In the genomic region with DNA sequence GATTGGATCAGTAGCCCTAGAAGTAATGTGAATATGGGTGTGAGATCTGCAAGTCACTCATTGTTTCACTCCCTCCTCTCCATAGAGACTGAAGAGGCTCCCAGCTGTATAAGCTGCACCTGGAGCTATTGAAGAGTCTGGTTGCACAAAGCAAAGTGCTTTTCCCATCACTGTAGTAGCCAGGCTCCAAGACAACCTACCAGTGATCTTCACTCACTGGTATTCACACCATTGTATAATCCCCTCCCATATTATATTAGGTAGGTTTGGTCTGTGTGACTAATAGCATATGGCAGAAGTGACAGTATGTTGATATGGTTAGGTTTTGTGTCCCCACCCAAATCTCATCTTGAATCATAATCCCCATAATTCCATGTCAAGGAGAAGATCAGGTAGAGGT, we compare ENCODE assay signal across 15 cellular contexts.
DNase-seq lines count a peak whose midpoint lies in the region; ATAC-seq and TF ChIP-seq lines count a peak whose summit lies in the region.
"Had no signal": no experiment of that assay in that cellular context is flagged by ENCODE, and none has a peak within 500 bp of the region (broad histone marks: within the 10 kb centered on the region; RNA-seq: fewer than 3 reads in every experiment).

No MANE protein-coding gene starts in this region.

- intact Hi-C loops in body of pancreas (cut with DNase I), result no loop called here

- no peaks in the 10 kb centered on the region for H3K9me3 ChIP-seq in body of pancreas
- H3K9me3 ChIP-seq: A549 had no signal

- H3K27ac ChIP-seq in foreskin keratinocyte (no peak overlapping the region), body of pancreas (no peak overlapping the region)
- H3K27ac ChIP-seq: A549, RWPE1 had no signal

- DNase-seq in NCI-H748 (lab: John Stamatoyannopoulos, UW; ENCODE audit: unreplicated experiment), result peak; percentile 24
- DNase-seq in NCI-H748 treated with DMSO at 0.1 percent for 48 hours (lab: John Stamatoyannopoulos, UW), result no peak
- DNase-seq in NCI-H187 treated with DMSO at 0.1 percent for 48 hours (lab: John Stamatoyannopoulos, UW), result peak; percentile 17
- peak; percentile 16 for DNase-seq in NCI-H345 treated with DMSO at 0.1 percent for 48 hours (lab: John Stamatoyannopoulos, UW; ENCODE audit: unreplicated experiment)
- peak; percentile 47 to 70 for DNase-seq in foreskin keratinocyte
- DNase-seq in body of pancreas, result no peak
- DNase-seq: DND-41; NCI-H2081 treated with DMSO at 0.1 percent for 48 hours; NCI-H524 treated with DMSO at 0.1 percent for 48 hours; NK-92 treated with Interleukin-12 subunit alpha and Interleukin-12 subunit beta, amount 100 ng/mL, for 24 hours had no signal

- peak; percentile 63 for ATAC-seq in foreskin keratinocyte
- no peak for ATAC-seq in body of pancreas
- no peak for ATAC-seq in HG03175 (IDR thresholded peaks at IDR 0.05; ENCODE audit: unreplicated experiment)
- ATAC-seq: A549, GM12878, SK-N-SH treated with all-trans-retinoic acid at 6 μM for 48 hours had no signal

- H3K4me1 ChIP-seq in foreskin keratinocyte (no peaks in the 10 kb centered on the region), body of pancreas (no peaks in the 10 kb centered on the region)
- H3K4me1 ChIP-seq: A549 had no signal

- H3K36me3 ChIP-seq in body of pancreas (replicated peaks in 1 of 2; ENCODE audit: insufficient read depth in 1 of 2, low read depth in 2 of 2), result no peaks in the 10 kb centered on the region

- no peak for TF ChIP-seq POLR2A in body of pancreas (IDR thresholded peaks at IDR 0.05)

- no peak overlapping the region for H3K4me3 ChIP-seq in body of pancreas
- H3K4me3 ChIP-seq: A549, GM12878 had no signal

- H3K27me3 ChIP-seq in foreskin keratinocyte (no peaks in the 10 kb centered on the region), body of pancreas (no peaks in the 10 kb centered on the region)

- TF ChIP-seq CTCF in foreskin keratinocyte (conservative IDR thresholded peaks at IDR 0.05) (no peak), body of pancreas (IDR thresholded peaks at IDR 0.05) (no peak)

Comparison
In these comparisons a context has a peak if more than half of its experiments do, and no peak if none do; other contexts are left out.
1. DNase-seq: peak in NCI-H748 (single experiment), NCI-H187 treated with DMSO at 0.1 percent for 48 hours (single experiment), NCI-H345 treated with DMSO at 0.1 percent for 48 hours (single experiment) and foreskin keratinocyte (2 of 2); none in NCI-H748 treated with DMSO at 0.1 percent for 48 hours (single experiment) and body of pancreas (0 of 4).